Comparison of ENCODE assay signal across 12 cellular contexts in genomic region chr6:13811627-13812358, GRCh38. TPM values are rescaled to one million over a fixed set of nuclear protein-coding genes. Genes with fewer than 3 reads are reported as not detected.
DNase-seq lines count a peak whose midpoint lies in the region; ATAC-seq and TF ChIP-seq lines count a peak whose summit lies in the region.
"Had no signal": no experiment of that assay in that cellular context is flagged by ENCODE, and none has a peak within 500 bp of the region (broad histone marks: within the 10 kb centered on the region; RNA-seq: fewer than 3 reads in every experiment).

No MANE protein-coding gene starts in this region.

- intact Hi-C loops in dendritic cell treated with granulocyte-macrophage colony-stimulating factor and Interleukin-4, amounts not matched to agents 40 ng/mL and 50 ng/mL, for 4 days (cut with micrococcal nuclease), result loop anchor here (5.0 kb wide), 1 partner anchor 61 kb away; no protein-coding TSS in a partner anchor

- H3K36me3 Mint-ChIP-seq in dendritic cell treated with granulocyte-macrophage colony-stimulating factor and Interleukin-4, amounts not matched to agents 40 ng/mL and 50 ng/mL, for 4 days (ENCODE audit: low read depth), result peaks cover 65% of the 10 kb centered on the region
- H3K36me3 Mint-ChIP-seq in neural crest cell (ENCODE audit: low read depth), result no peaks in the 10 kb centered on the region

- H3K9me3 ChIP-seq in BLaER1, result no peaks in the 10 kb centered on the region

- ATAC-seq in HG03097 (IDR thresholded peaks at IDR 0.05; ENCODE audit: low FRiP score, unreplicated experiment), result no peak
- ATAC-seq in HG02798 (IDR thresholded peaks at IDR 0.05; ENCODE audit: poor library complexity, unreplicated experiment), result no peak
- no peak for ATAC-seq in HG02571 (IDR thresholded peaks at IDR 0.05; ENCODE audit: unreplicated experiment)
- ATAC-seq: activated CD4-positive, CD25-positive, alpha-beta regulatory T cell treated with anti-CD3 and anti-CD28 coated beads, Interleukin-2, amount 50 U/mL, for 24 hours had no signal

- peaks cover 43% of the 10 kb centered on the region for H4K20me1 ChIP-seq in BLaER1

- H3K27ac Mint-ChIP-seq in dendritic cell treated with granulocyte-macrophage colony-stimulating factor and Interleukin-4, amounts not matched to agents 40 ng/mL and 50 ng/mL, for 4 days, result peak overlapping the region; percentile 90
- peak overlapping the region; percentile 52 for H3K27ac Mint-ChIP-seq in neural crest cell (ENCODE audit: unreplicated experiment)
- H3K27ac Mint-ChIP-seq: activated naive CD4-positive, alpha-beta T cell treated with anti-CD3 and anti-CD28 coated beads, Interleukin-2, amount 50 U/mL, for 24 hours had no signal

- H3K27me3 ChIP-seq in BLaER1, result no peaks in the 10 kb centered on the region

- DNase-seq in NCI-H2029 (lab: John Stamatoyannopoulos, UW) (peak; percentile 84), neural crest cell (ENCODE audit: low read depth, low spot score) (no peak), HCEC 1CT (no peak)

- no peaks in the 10 kb centered on the region for H3K9me3 Mint-ChIP-seq in dendritic cell treated with granulocyte-macrophage colony-stimulating factor and Interleukin-4, amounts not matched to agents 40 ng/mL and 50 ng/mL, for 4 days
- H3K9me3 Mint-ChIP-seq in neural crest cell, result no peaks in the 10 kb centered on the region
- H3K9me3 Mint-ChIP-seq: activated naive CD4-positive, alpha-beta T cell treated with anti-CD3 and anti-CD28 coated beads, Interleukin-2, amount 50 U/mL, for 24 hours had no signal

- peak overlapping the region; percentile 91 for H3K4me2 ChIP-seq in BLaER1

- H3K36me3 ChIP-seq in BLaER1, result peaks cover 28% of the 10 kb centered on the region

- no peak for TF ChIP-seq CTCF in neural crest cell (conservative IDR thresholded peaks at IDR 0.05)

- H3K27ac ChIP-seq in BLaER1, result no peak overlapping the region
- H3K27ac ChIP-seq: C4-2B had no signal

- peaks cover 34% of the 10 kb centered on the region for H3K4me1 Mint-ChIP-seq in dendritic cell treated with granulocyte-macrophage colony-stimulating factor and Interleukin-4, amounts not matched to agents 40 ng/mL and 50 ng/mL, for 4 days (ENCODE audit: low read depth)
- H3K4me1 Mint-ChIP-seq in neural crest cell, result peaks cover 46% of the 10 kb centered on the region

- H3K4me3 ChIP-seq in BLaER1, result no peak overlapping the region
- H3K4me3 ChIP-seq: skin epidermis had no signal

- peak overlapping the region; percentile 88 for H3K4me3 Mint-ChIP-seq in dendritic cell treated with granulocyte-macrophage colony-stimulating factor and Interleukin-4, amounts not matched to agents 40 ng/mL and 50 ng/mL, for 4 days
- H3K4me3 Mint-ChIP-seq in neural crest cell, result peak overlapping the region; percentile 99

- peaks cover 34% of the 10 kb centered on the region for H3K4me1 ChIP-seq in BLaER1

- H3K9ac ChIP-seq in BLaER1, result no peak overlapping the region

- H3K27me3 Mint-ChIP-seq in dendritic cell treated with granulocyte-macrophage colony-stimulating factor and Interleukin-4, amounts not matched to agents 40 ng/mL and 50 ng/mL, for 4 days, result no peaks in the 10 kb centered on the region
- H3K27me3 Mint-ChIP-seq in neural crest cell (ENCODE audit: low read depth), result no peaks in the 10 kb centered on the region
- H3K27me3 Mint-ChIP-seq: activated naive CD4-positive, alpha-beta T cell treated with anti-CD3 and anti-CD28 coated beads, Interleukin-2, amount 50 U/mL, for 24 hours had no signal

RNA-seq across cellular contexts. Expression of gene MCUR1, which starts 2.6 kb away (rescaled TPM):
- 24.9 and 25.2 TPM in 2 replicates for total RNA-seq in neural crest cell
